20 cellular contexts compared by ENCODE assay signal in the genomic region with DNA sequence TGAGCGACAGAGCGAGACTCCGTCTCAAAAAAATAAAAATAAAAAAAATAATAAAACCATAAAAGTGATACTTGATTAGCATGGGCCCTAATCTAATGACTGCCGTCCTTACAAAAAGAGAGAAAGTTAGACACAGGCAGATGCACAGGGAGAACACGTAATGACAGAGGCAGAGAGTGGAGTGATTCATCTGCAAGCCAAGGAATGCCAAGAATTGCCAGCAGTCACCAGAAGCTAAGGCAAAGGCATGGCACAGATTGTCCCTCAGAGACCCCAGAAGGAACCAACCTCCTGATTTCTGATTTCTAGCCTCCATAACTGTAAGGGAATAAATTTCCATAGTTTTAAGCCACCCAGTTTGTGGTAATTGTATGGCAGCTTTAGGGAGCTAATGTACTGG.
DNase-seq lines count a peak whose midpoint lies in the region; ATAC-seq, FAIRE-seq and TF ChIP-seq lines count a peak whose summit lies in the region.
"Had no signal": no experiment of that assay in that cellular context is flagged by ENCODE, and none has a peak within 500 bp of the region (broad histone marks: within the 10 kb centered on the region; RNA-seq: fewer than 3 reads in every experiment).

No MANE protein-coding gene starts in this region.

- H3K9ac ChIP-seq in HepG2 (ENCODE audit: insufficient read depth, low read depth, low read length) (no peak overlapping the region), PC-3 (ENCODE audit: low read length) (no peak overlapping the region)
- H3K9ac ChIP-seq: BLaER1 treated with 17β-estradiol and CSF1 and Interleukin-3, amounts not matched to agents 10 nM and 100 nM had no signal

- H3K4me3 Mint-ChIP-seq in effector memory CD8-positive, alpha-beta T cell: no peak overlapping the region
- no peak overlapping the region for H3K4me3 Mint-ChIP-seq in osteocyte (ENCODE audit: unreplicated experiment)
- H3K4me3 Mint-ChIP-seq: CD8-positive, alpha-beta T cell had no signal

- POLR2A ChIA-PET in HepG2 (lab: Yijun Ruan, JAX) (no interaction called here), PC-3 (lab: Charles Lee; ENCODE audit: unreplicated experiment) (no interaction called here)

- H3K27ac ChIP-seq in HepG2 (ENCODE audit: extremely low read length, insufficient read depth, low read length): no peak overlapping the region
- no peak overlapping the region for H3K27ac ChIP-seq in right lobe of liver
- H3K27ac ChIP-seq in PC-3 (ENCODE audit: low read length): no peak overlapping the region
- H3K27ac ChIP-seq: BLaER1 treated with 17β-estradiol and CSF1 and Interleukin-3, amounts not matched to agents 10 nM and 100 nM had no signal

- H3K4me3 ChIP-seq in HepG2 (replicated peaks in 1 of 3; ENCODE audit: insufficient read depth in 1 of 3, low read depth in 2 of 3, low read length in 3 of 3) (no peak overlapping the region), right lobe of liver (no peak overlapping the region), PC-3 (ENCODE audit: low read length) (no peak overlapping the region), fibroblast of mammary gland (ENCODE audit: control insufficient read depth, low read depth, low read length) (no peak overlapping the region)
- H3K4me3 ChIP-seq: BLaER1 treated with 17β-estradiol and CSF1 and Interleukin-3, amounts not matched to agents 10 nM and 100 nM; K562 had no signal

- in situ Hi-C loops in HepG2 (cut with HindIII; ENCODE audit: extremely low pct_ligation_motif_present, low pct_unique_long_range_greater_than_20kb): no loop called here

- no peak for TF ChIP-seq RAD21 in HepG2 (CRISPR knock-in tag; IDR thresholded peaks at IDR 0.05)

- ATAC-seq in HepG2: peak; percentile 27; the same call in 1 of the 3 replicates
- no peak for ATAC-seq in right lobe of liver
- ATAC-seq in PC-3: no peak
- no peak for ATAC-seq in effector memory CD8-positive, alpha-beta T cell (replicated peaks)
- ATAC-seq: CD8-positive, alpha-beta T cell; K562 had no signal

- H3K79me2 ChIP-seq in HepG2 (ENCODE audit: insufficient read depth, low read length): no peaks in the 10 kb centered on the region
- no peaks in the 10 kb centered on the region for H3K79me2 ChIP-seq in PC-3 (ENCODE audit: low read length)

- CTCF ChIA-PET in HepG2 (lab: Yijun Ruan, JAX; ENCODE audit: low intra/inter-chr PET ratio, low total read pairs): no interaction called here
- CTCF ChIA-PET in PC-3 (lab: Charles Lee): no interaction called here

- H3K9me2 ChIP-seq in PC-3 (replicated peaks; ENCODE audit: low read length): no peaks in the 10 kb centered on the region

- intact Hi-C loops in HepG2 (cut with micrococcal nuclease; ENCODE audit: unreplicated experiment) (no loop called here), right lobe of liver (cut with DNase I) (no loop called here), PC-3 (cut with micrococcal nuclease) (no loop called here)

- TF ChIP-seq CTCF in HepG2 (CRISPR knock-in tag; IDR thresholded peaks at IDR 0.05) (no peak), right lobe of liver (IDR thresholded peaks at IDR 0.05) (no peak), PC-3 (conservative IDR thresholded peaks at IDR 0.05; ENCODE audit: low read depth, low read length) (no peak), fibroblast of mammary gland (conservative IDR thresholded peaks at IDR 0.05; ENCODE audit: control insufficient read depth, insufficient read depth, low read depth, low read length) (no peak), osteocyte (IDR thresholded peaks at IDR 0.05) (no peak)

- BruUV-seq in HepG2 (replicated peaks; lab: Mats Ljungman, UMichigan): no TSS peak
- BruUV-seq in PC-3 (replicated peaks; lab: Mats Ljungman, UMichigan): no TSS peak

- H3K4me1 Mint-ChIP-seq in effector memory CD8-positive, alpha-beta T cell (ENCODE audit: low read depth in 2 of 2): peaks cover 12 to 19% of the 10 kb centered on the region in 2 donors
- H3K4me1 Mint-ChIP-seq in osteocyte (ENCODE audit: unreplicated experiment): peaks cover 8% of the 10 kb centered on the region

- no peaks in the 10 kb centered on the region for H3K9me3 Mint-ChIP-seq in effector memory CD8-positive, alpha-beta T cell
- peaks cover 3% of the 10 kb centered on the region for H3K9me3 Mint-ChIP-seq in osteocyte (ENCODE audit: unreplicated experiment)
- H3K9me3 Mint-ChIP-seq: CD8-positive, alpha-beta T cell had no signal

- no peaks in the 10 kb centered on the region for H4K20me1 ChIP-seq in HepG2 (ENCODE audit: insufficient read depth, low read length)
- H4K20me1 ChIP-seq in PC-3 (ENCODE audit: low read length): no peaks in the 10 kb centered on the region
- H4K20me1 ChIP-seq: BLaER1 treated with 17β-estradiol and CSF1 and Interleukin-3, amounts not matched to agents 10 nM and 100 nM had no signal

- H3K36me3 Mint-ChIP-seq in effector memory CD8-positive, alpha-beta T cell (ENCODE audit: insufficient read depth): no peaks in the 10 kb centered on the region
- H3K36me3 Mint-ChIP-seq in osteocyte (ENCODE audit: unreplicated experiment): no peaks in the 10 kb centered on the region
- H3K36me3 Mint-ChIP-seq: CD8-positive, alpha-beta T cell had no signal

- no peaks in the 10 kb centered on the region for H3F3A ChIP-seq in PC-3 (ENCODE audit: low read length, unreplicated experiment)

- TF ChIP-seq POLR2A in HepG2 (IDR thresholded peaks at IDR 0.05; ENCODE audit: insufficient read depth in 1 of 2, low read depth in 2 of 2, low read length in 2 of 2) (no peak), right lobe of liver (IDR thresholded peaks at IDR 0.05) (no peak)

- H3K27me3 ChIP-seq in HepG2 (ENCODE audit: control insufficient read depth in 1 of 2, insufficient read depth in 2 of 2, low read length in 2 of 2) (peaks cover 0 to 11% of the 10 kb centered on the region in 2 experiments; a peak in 2 of 5 replicates), right lobe of liver (no peaks in the 10 kb centered on the region), PC-3 (ENCODE audit: low read length) (no peaks in the 10 kb centered on the region)
- H3K27me3 ChIP-seq: BLaER1 treated with 17β-estradiol and CSF1 and Interleukin-3, amounts not matched to agents 10 nM and 100 nM had no signal

- H3K27ac Mint-ChIP-seq in effector memory CD8-positive, alpha-beta T cell: no peak overlapping the region
- H3K27ac Mint-ChIP-seq in osteocyte (ENCODE audit: unreplicated experiment): no peak overlapping the region
- H3K27ac Mint-ChIP-seq: CD8-positive, alpha-beta T cell had no signal

- H3K9me3 ChIP-seq in HepG2 (ENCODE audit: low read length) (no peaks in the 10 kb centered on the region), right lobe of liver (no peaks in the 10 kb centered on the region), PC-3 (ENCODE audit: low read length) (no peaks in the 10 kb centered on the region)

- peaks cover 7 to 25% of the 10 kb centered on the region in 2 donors for H3K27me3 Mint-ChIP-seq in effector memory CD8-positive, alpha-beta T cell
- peaks cover 6% of the 10 kb centered on the region for H3K27me3 Mint-ChIP-seq in osteocyte (ENCODE audit: unreplicated experiment)

- H2AFZ ChIP-seq in HepG2 (ENCODE audit: low read length) (no peak overlapping the region), PC-3 (ENCODE audit: low read length) (no peak overlapping the region)

- WGBS in HepG2 (ENCODE audit: low lambda C conversion rate): 75% methylated on average over 5 of the region's 5 CpGs
- WGBS in right lobe of liver (ENCODE audit: insufficient coverage, low coverage, low lambda C conversion rate, missing lambda C conversion rate): 70% methylated on average over 5 of the region's 5 CpGs

- no peak for FAIRE-seq in HepG2 (lab: Jason Lieb, UNC)
- FAIRE-seq: A204.1, GM12892, GM18507, K562 had no signal

- no peak for TF ChIP-seq EP300 in HepG2 (IDR thresholded peaks at IDR 0.05; ENCODE audit: low read depth in 2 of 2, low read length in 2 of 2)
- no peak for TF ChIP-seq EP300 in HepG2 (CRISPR knock-in tag; IDR thresholded peaks at IDR 0.05; ENCODE audit: borderline replicate concordance)

- DNase-seq in HepG2 (ENCODE audit: low spot score) (no peak), right lobe of liver (no peak), PC-3 (peak; percentile 6), fibroblast of mammary gland (ENCODE audit: low read depth) (peak; percentile 10), dermis blood vessel endothelial cell (no peak), osteocyte (ENCODE audit: extremely low spot score, unreplicated experiment) (no peak)
- no peak for DNase-seq in effector memory CD8-positive, alpha-beta T cell
- DNase-seq in activated naive CD4-positive, alpha-beta T cell (lab: John Stamatoyannopoulos, UW): no peak
- DNase-seq: CD8-positive, alpha-beta T cell; DMS53; MV-4-11; NCI-H1694 treated with DMSO at 0.1 percent for 48 hours; NCI-H2227 treated with DMSO at 0.1 percent for 48 hours; NCI-H510A treated with DMSO at 0.1 percent for 48 hours; NCI-H774 had no signal

- H3K4me1 ChIP-seq in HepG2 (ENCODE audit: insufficient read depth, low read length) (peaks cover 10% of the 10 kb centered on the region), right lobe of liver (no peaks in the 10 kb centered on the region), PC-3 (ENCODE audit: insufficient read depth, low read length) (no peaks in the 10 kb centered on the region)

- H3K4me2 ChIP-seq in HepG2 (ENCODE audit: low read depth, low read length) (no peak overlapping the region), PC-3 (ENCODE audit: low read length) (no peak overlapping the region)
- H3K4me2 ChIP-seq: BLaER1 treated with 17β-estradiol and CSF1 and Interleukin-3, amounts not matched to agents 10 nM and 100 nM had no signal

- H3K36me3 ChIP-seq in HepG2 (replicated peaks in 1 of 2; ENCODE audit: control insufficient read depth in 1 of 2, insufficient read depth in 2 of 2, low read length in 2 of 2): no peaks in the 10 kb centered on the region
- no peaks in the 10 kb centered on the region for H3K36me3 ChIP-seq in right lobe of liver
- no peaks in the 10 kb centered on the region for H3K36me3 ChIP-seq in PC-3 (ENCODE audit: low read depth, low read length)
- H3K36me3 ChIP-seq: BLaER1 treated with 17β-estradiol and CSF1 and Interleukin-3, amounts not matched to agents 10 nM and 100 nM had no signal

TF ChIP-seq in HepG2, 621 proteins besides CTCF, POLR2A, EP300 and RAD21 (continues in another document):
- TF ChIP-seq DPF2 (CRISPR knock-in tag; IDR thresholded peaks at IDR 0.05; ENCODE audit: borderline replicate concordance, low read depth) (no peak), ZNF180 (CRISPR knock-in tag; IDR thresholded peaks at IDR 0.05; ENCODE audit: borderline replicate concordance, low read depth) (no peak), SP2 (CRISPR knock-in tag; IDR thresholded peaks at IDR 0.05) (no peak), ZNF101 (CRISPR knock-in tag; IDR thresholded peaks at IDR 0.05; ENCODE audit: borderline replicate concordance, low read depth) (no peak)

Comparison
In these comparisons a context has a peak if more than half of its experiments do, and no peak if none do; other contexts are left out.
1. DNase-seq: peak in PC-3 (single experiment) and fibroblast of mammary gland (single experiment); none in HepG2 (single experiment), right lobe of liver (0 of 3), dermis blood vessel endothelial cell (single experiment), effector memory CD8-positive, alpha-beta T cell (0 of 3), activated naive CD4-positive, alpha-beta T cell (0 of 4) and osteocyte (single experiment).